In the genomic region with DNA sequence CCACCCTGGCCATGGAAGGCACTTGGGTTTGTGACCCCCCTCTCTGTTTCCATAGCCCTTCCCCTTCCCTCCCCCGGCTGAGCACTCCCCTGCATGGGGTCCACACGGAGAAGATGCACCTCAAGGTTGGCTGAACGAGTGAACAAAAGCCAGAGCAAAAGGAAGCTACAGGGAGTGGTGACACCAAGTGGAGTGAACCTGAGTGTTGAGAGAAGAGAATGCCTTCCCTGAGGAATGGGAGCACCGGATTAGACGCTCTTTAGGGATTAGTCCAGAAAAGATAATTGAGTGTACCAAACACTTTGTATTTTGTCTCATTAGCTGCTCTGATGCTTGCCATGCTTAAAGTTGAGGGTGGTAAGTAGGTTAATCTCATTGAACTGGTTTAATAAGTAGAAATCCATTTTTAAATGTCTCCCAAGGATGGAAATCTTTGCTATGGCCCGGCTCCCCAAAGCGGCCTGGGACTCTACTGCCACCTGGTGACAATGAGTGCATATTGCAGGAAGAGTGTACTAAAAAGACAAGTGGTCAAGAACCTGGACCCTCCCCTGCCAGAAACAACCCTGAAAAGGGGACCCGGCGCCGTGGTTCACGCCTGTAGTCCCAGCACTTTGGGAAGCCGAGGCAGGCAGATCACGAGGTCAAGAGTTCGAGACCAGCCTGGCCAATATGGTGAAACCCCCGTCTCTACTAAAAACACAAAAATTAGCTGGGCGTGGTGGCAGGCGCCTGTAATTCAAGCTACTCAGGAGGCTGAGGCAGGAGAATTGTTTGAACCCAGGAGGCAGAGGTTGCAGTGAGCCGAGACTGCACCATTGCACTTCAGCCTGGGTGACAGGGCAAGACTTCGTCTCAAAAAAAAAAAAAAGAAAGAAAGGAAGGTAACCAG, we compare ENCODE assay signal across 8 cellular contexts.
A peak's percentile ranks its signal among the peaks of the same experiment; 100 is the strongest.
DNase-seq lines count a peak whose midpoint lies in the region; ATAC-seq and TF ChIP-seq lines count a peak whose summit lies in the region.

No MANE protein-coding gene starts in this region.

- H3K9me3 Mint-ChIP-seq in activated CD4-positive, alpha-beta T cell treated with anti-CD3 and anti-CD28 coated beads for 36 hours (ENCODE audit: low read depth) = no peaks in the 10 kb centered on the region
- H3K9me3 Mint-ChIP-seq in stimulated activated memory B cell treated with anti-CD40 and anti-IgM and Interleukin-4, amounts not matched to agents 10 μg/mL and 1 μg/mL and 100 μg/mL, for 72 hours = no peaks in the 10 kb centered on the region

- peaks cover 7% of the 10 kb centered on the region for H3K9me3 ChIP-seq in lower lobe of right lung

- no peaks in the 10 kb centered on the region for H3K4me1 Mint-ChIP-seq in activated CD4-positive, alpha-beta T cell treated with anti-CD3 and anti-CD28 coated beads for 36 hours
- peaks cover 21% of the 10 kb centered on the region for H3K4me1 Mint-ChIP-seq in stimulated activated memory B cell treated with anti-CD40 and anti-IgM and Interleukin-4, amounts not matched to agents 10 μg/mL and 1 μg/mL and 100 μg/mL, for 72 hours

- peak; percentile 84 for TF ChIP-seq CTCF in LNCaP clone FGC (IDR thresholded peaks at IDR 0.05; ENCODE audit: control insufficient read depth, extremely low read depth, insufficient read depth)
- TF ChIP-seq CTCF in lower lobe of right lung (IDR thresholded peaks at IDR 0.05) = peak; percentile 51

- no peak overlapping the region for H3K27ac Mint-ChIP-seq in activated CD4-positive, alpha-beta T cell treated with anti-CD3 and anti-CD28 coated beads for 36 hours
- no peak overlapping the region for H3K27ac Mint-ChIP-seq in stimulated activated memory B cell treated with anti-CD40 and anti-IgM and Interleukin-4, amounts not matched to agents 10 μg/mL and 1 μg/mL and 100 μg/mL, for 72 hours

- peaks cover 48% of the 10 kb centered on the region for H3K27me3 ChIP-seq in lower lobe of right lung (ENCODE audit: low read depth)

- peak; percentile 62 for DNase-seq in activated CD4-positive, alpha-beta T cell treated with anti-CD3 and anti-CD28 coated beads for 36 hours
- DNase-seq in activated CD4-positive, alpha-beta T cell treated with anti-CD3 and anti-CD28 coated beads for 1 hour = no peak
- DNase-seq in LNCaP clone FGC (ENCODE audit: low read depth) = no peak
- DNase-seq in activated T-cell treated with anti-CD3 and anti-CD28 coated beads, Interleukin-2, amount 50 U/mL, for 48 hours = peak; percentile 47 to 61
- DNase-seq in lower lobe of right lung = no peak

- no peaks in the 10 kb centered on the region for H3K4me1 ChIP-seq in lower lobe of right lung

- POLR2A ChIA-PET in activated CD4-positive, alpha-beta T cell treated with anti-CD3 and anti-CD28 coated beads for 36 hours (lab: Charles Lee) = no interaction called here

- no peaks in the 10 kb centered on the region for H3K36me3 Mint-ChIP-seq in activated CD4-positive, alpha-beta T cell treated with anti-CD3 and anti-CD28 coated beads for 36 hours (ENCODE audit: low read depth)
- H3K36me3 Mint-ChIP-seq in stimulated activated memory B cell treated with anti-CD40 and anti-IgM and Interleukin-4, amounts not matched to agents 10 μg/mL and 1 μg/mL and 100 μg/mL, for 72 hours = no peaks in the 10 kb centered on the region

- H3K27ac ChIP-seq in lower lobe of right lung = no peak overlapping the region

- H3K4me3 ChIP-seq in LNCaP clone FGC (ENCODE audit: low read depth, low read length) (no peak overlapping the region), lower lobe of right lung (no peak overlapping the region)

- no peaks in the 10 kb centered on the region for H3K36me3 ChIP-seq in lower lobe of right lung

- no peak overlapping the region for H3K4me3 Mint-ChIP-seq in activated CD4-positive, alpha-beta T cell treated with anti-CD3 and anti-CD28 coated beads for 36 hours
- H3K4me3 Mint-ChIP-seq in stimulated activated memory B cell treated with anti-CD40 and anti-IgM and Interleukin-4, amounts not matched to agents 10 μg/mL and 1 μg/mL and 100 μg/mL, for 72 hours = no peak overlapping the region

- H3K27me3 Mint-ChIP-seq in activated CD4-positive, alpha-beta T cell treated with anti-CD3 and anti-CD28 coated beads for 36 hours = peaks cover 32% of the 10 kb centered on the region
- peaks cover 18% of the 10 kb centered on the region for H3K27me3 Mint-ChIP-seq in stimulated activated memory B cell treated with anti-CD40 and anti-IgM and Interleukin-4, amounts not matched to agents 10 μg/mL and 1 μg/mL and 100 μg/mL, for 72 hours

- CTCF ChIA-PET in activated CD4-positive, alpha-beta T cell treated with anti-CD3 and anti-CD28 coated beads for 36 hours (lab: Charles Lee) = interaction anchor here (0.7 to 1.3 kb wide), 7 partner anchors 12 to 1030 kb away, joined by 3 to 5 read pairs (median 3); no protein-coding TSS in a partner anchor

- no peak for ATAC-seq in activated CD4-positive, alpha-beta T cell treated with anti-CD3 and anti-CD28 coated beads for 36 hours
- ATAC-seq in lower lobe of right lung (no peak), HG02885 (IDR thresholded peaks at IDR 0.05; ENCODE audit: poor library complexity, unreplicated experiment) (no peak), HG03175 (IDR thresholded peaks at IDR 0.05; ENCODE audit: unreplicated experiment) (no peak)
- ATAC-seq in stimulated activated memory B cell treated with anti-CD40 and anti-IgM and Interleukin-4, amounts not matched to agents 10 μg/mL and 1 μg/mL and 100 μg/mL, for 72 hours = no peak

- intact Hi-C loops in activated CD4-positive, alpha-beta T cell treated with anti-CD3 and anti-CD28 coated beads for 36 hours (cut with DNase I, micrococcal nuclease) = loop anchor here (1.0 to 10.0 kb wide), 4 partner anchors 620 to 749 kb away; no protein-coding TSS in a partner anchor
- intact Hi-C loops in lower lobe of right lung (cut with DNase I) = no loop called here

Comparison
In these comparisons a context has a peak if more than half of its experiments do, and no peak if none do; other contexts are left out.
1. DNase-seq: peak in activated CD4-positive, alpha-beta T cell treated with anti-CD3 and anti-CD28 coated beads for 36 hours (single experiment) and activated T-cell treated with anti-CD3 and anti-CD28 coated beads, Interleukin-2, amount 50 U/mL, for 48 hours (2 of 2); none in activated CD4-positive, alpha-beta T cell treated with anti-CD3 and anti-CD28 coated beads for 1 hour (single experiment), LNCaP clone FGC (single experiment) and lower lobe of right lung (single experiment).